ENCODE assay signal across 11 cellular contexts in the genomic region with DNA sequence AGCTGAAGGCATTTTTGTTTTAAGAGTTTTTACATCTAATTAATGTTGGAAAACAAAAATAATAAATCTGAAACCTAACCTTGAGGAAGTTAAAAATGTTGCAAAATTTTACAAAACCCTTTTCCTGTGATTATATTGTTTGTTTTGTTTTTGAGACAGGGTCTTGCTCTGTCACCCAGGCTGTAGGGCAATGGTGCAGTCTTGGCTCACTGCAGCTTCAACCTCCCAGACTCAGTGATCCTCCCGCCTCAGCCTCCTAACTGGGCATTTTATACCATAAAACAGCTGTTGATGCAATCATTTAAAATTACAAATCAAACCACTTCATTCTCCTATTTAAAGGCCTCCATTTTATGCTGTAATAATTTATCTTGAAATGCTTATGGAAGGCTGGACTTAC. TPM values are rescaled to one million over a fixed set of nuclear protein-coding genes. Genes with fewer than 3 reads are reported as not detected.
A peak's percentile ranks its signal among the peaks of the same experiment; 100 is the strongest.
DNase-seq lines count a peak whose midpoint lies in the region; ATAC-seq and TF ChIP-seq lines count a peak whose summit lies in the region.
"Had no signal": no experiment of that assay in that cellular context is flagged by ENCODE, and none has a peak within 500 bp of the region (broad histone marks: within the 10 kb centered on the region; RNA-seq: fewer than 3 reads in every experiment).

No MANE protein-coding gene starts in this region.

- no CpG with 5 or more reads among the region's 1 CpG for WGBS in neuronal stem cell (ENCODE audit: extremely low coverage in 2 of 2, insufficient read length in 2 of 2, insufficient replicate concordance in 1 of 2), 2 donors

- DNase-seq in cardiac muscle cell (ENCODE audit: low read depth in 1 of 2, low spot score in 1 of 2), result no peak
- DNase-seq in left ventricle myocardium superior, result no peak
- DNase-seq in neuronal stem cell (ENCODE audit: low spot score), result no peak
- DNase-seq in NCI-H748 (lab: John Stamatoyannopoulos, UW; ENCODE audit: unreplicated experiment), result no peak
- DNase-seq in coronary artery (ENCODE audit: low spot score), result no peak
- no peak for DNase-seq in NK-92 (lab: John Stamatoyannopoulos, UW; ENCODE audit: unreplicated experiment)
- DNase-seq: activated CD4-positive, alpha-beta T cell treated with anti-CD3 and anti-CD28 coated beads, Interleukin-2, amount 50 U/mL, for 1 hour; activated naive CD4-positive, alpha-beta T cell treated with anti-CD3 and anti-CD28 coated beads, Interleukin-2, amount 10 ng/mL, durations not matched to agents 7 days and 5 days; NCI-H187 had no signal

- H3K14ac ChIP-seq in neuronal stem cell (ENCODE audit: low read length), result no peak overlapping the region

- no peak overlapping the region for H3K18ac ChIP-seq in neuronal stem cell (ENCODE audit: low read length)

- H4K8ac ChIP-seq in neuronal stem cell (ENCODE audit: low read depth, low read length), result no peak overlapping the region

- no peaks in the 10 kb centered on the region for H3K36me3 ChIP-seq in cardiac muscle cell
- H3K36me3 ChIP-seq in neuronal stem cell (replicated peaks in 1 of 2; ENCODE audit: control insufficient read depth in 2 of 2, insufficient read depth in 2 of 2, low read length in 2 of 2), result peaks cover 0 to 19% of the 10 kb centered on the region in 2 donors

- TF ChIP-seq CTCF in cardiac muscle cell (IDR thresholded peaks at IDR 0.05; ENCODE audit: low read depth, low read length), result no peak
- TF ChIP-seq CTCF in coronary artery (IDR thresholded peaks at IDR 0.05), result no peak

- no peak overlapping the region for H3K4ac ChIP-seq in neuronal stem cell (ENCODE audit: low read length)

- no peak overlapping the region for H2BK120ac ChIP-seq in neuronal stem cell (ENCODE audit: low read depth, low read length)

- H3K4me1 ChIP-seq in cardiac muscle cell (ENCODE audit: low read depth) (peaks cover 22% of the 10 kb centered on the region), neuronal stem cell (ENCODE audit: control insufficient read depth in 2 of 2, insufficient read depth in 1 of 2, low read depth in 1 of 2, low read length in 2 of 2) (peaks cover 4 to 16% of the 10 kb centered on the region in 2 donors)

- H3K4me2 ChIP-seq in neuronal stem cell (ENCODE audit: insufficient read depth, low read length, poor library complexity, severe bottlenecking), result no peak overlapping the region

- H2BK5ac ChIP-seq in neuronal stem cell (ENCODE audit: low read length), result no peak overlapping the region

- H2BK12ac ChIP-seq in neuronal stem cell (ENCODE audit: low read length), result no peak overlapping the region

- H3K27ac ChIP-seq in cardiac muscle cell (peak overlapping the region; percentile 100), cingulate gyrus (ENCODE audit: low read depth, low read length) (peak overlapping the region; percentile 100), neuronal stem cell (replicated peaks; ENCODE audit: low read length) (no peak overlapping the region), coronary artery (no peak overlapping the region)

- no peak overlapping the region for H2AK5ac ChIP-seq in neuronal stem cell (ENCODE audit: low read depth, low read length)

- ATAC-seq in left ventricle myocardium superior, result no peak
- ATAC-seq in GM18907 (IDR thresholded peaks at IDR 0.05; ENCODE audit: unreplicated experiment), result no peak

- intact Hi-C loops in left ventricle myocardium superior (cut with micrococcal nuclease), result loop anchor here (10.0 kb wide), 1 partner anchor 331 kb away; no protein-coding TSS in a partner anchor

- no peak overlapping the region for H2BK15ac ChIP-seq in neuronal stem cell (ENCODE audit: low read length)

- no peak overlapping the region for H3K4me3 ChIP-seq in cardiac muscle cell
- H3K4me3 ChIP-seq in neuronal stem cell (ENCODE audit: low read length in 2 of 2), result peak overlapping the region in 1 of 2 donors; percentile 28
- no peak overlapping the region for H3K4me3 ChIP-seq in coronary artery

- no peaks in the 10 kb centered on the region for H3K27me3 ChIP-seq in cardiac muscle cell
- no peaks in the 10 kb centered on the region for H3K27me3 ChIP-seq in neuronal stem cell (ENCODE audit: control insufficient read depth in 3 of 3, insufficient read depth in 3 of 3, low read depth in 1 of 3, low read length in 3 of 3)

- H4K91ac ChIP-seq in neuronal stem cell (ENCODE audit: low read depth, low read length, poor library complexity), result no peak overlapping the region

- no peak overlapping the region for H3K9ac ChIP-seq in neuronal stem cell (ENCODE audit: low read depth, low read length, poor library complexity)

- peak overlapping the region; percentile 92 for H2AFZ ChIP-seq in neuronal stem cell (ENCODE audit: low read length)

- H3K9me3 ChIP-seq in cardiac muscle cell (ENCODE audit: low read depth) (no peaks in the 10 kb centered on the region), neuronal stem cell (replicated peaks in 1 of 2; ENCODE audit: control insufficient read depth in 2 of 2, insufficient read depth in 1 of 2, low read depth in 1 of 2, low read length in 2 of 2) (no peaks in the 10 kb centered on the region)

- peaks cover 6% of the 10 kb centered on the region for H3K79me1 ChIP-seq in neuronal stem cell (ENCODE audit: low read depth, low read length)

- H3K23ac ChIP-seq in neuronal stem cell (ENCODE audit: low read depth, low read length, poor library complexity), result no peak overlapping the region

RNA-seq across cellular contexts. Expression of gene ZNF24, which starts 1.7 kb away (rescaled TPM):
- 30.7 and 38.5 TPM in 2 replicates for total RNA-seq in cardiac muscle cell
- 41.1 and 55.4 TPM in 2 replicates for polyA plus RNA-seq in cardiac muscle cell
- total RNA-seq in left ventricle myocardium superior, result 53.6 TPM
- polyA plus RNA-seq in neuronal stem cell (2013, experiment 1 of 2), result 34.3 TPM
- 35.7 TPM for polyA plus RNA-seq in neuronal stem cell (2013, experiment 2 of 2)

RNA-seq across cellular contexts. Expression of gene ZNF396, which starts 31.2 kb away (rescaled TPM):
- total RNA-seq in cardiac muscle cell (2.8 TPM in 2 replicates), left ventricle myocardium superior (0.62 TPM)
- polyA plus RNA-seq in cardiac muscle cell, result 3.8 and 8.2 TPM in 2 replicates
- polyA plus RNA-seq in neuronal stem cell (2013, experiment 1 of 2), result 1.2 TPM
- 1.1 TPM for polyA plus RNA-seq in neuronal stem cell (2013, experiment 2 of 2)

RNA-seq across cellular contexts. Expression of gene ZSCAN30, which starts 55.9 kb away (rescaled TPM):
- total RNA-seq in cardiac muscle cell (19.7 and 29.5 TPM in 2 replicates), left ventricle myocardium superior (13.2 TPM)
- 19.5 and 36.9 TPM in 2 replicates for polyA plus RNA-seq in cardiac muscle cell
- 8.1 TPM for polyA plus RNA-seq in neuronal stem cell (2013, experiment 1 of 2)
- 7.9 TPM for polyA plus RNA-seq in neuronal stem cell (2013, experiment 2 of 2)

Comparison
In these comparisons a context has a peak if more than half of its experiments do, and no peak if none do; other contexts are left out.
1. H3K27ac ChIP-seq: peak in cardiac muscle cell (single experiment) and cingulate gyrus (single experiment); none in neuronal stem cell (single experiment) and coronary artery (0 of 2).